14 cellular contexts compared by ENCODE assay signal in genomic region chr2:239253705-239254104, GRCh38.
DNase-seq lines count a peak whose midpoint lies in the region; ATAC-seq, FAIRE-seq and TF ChIP-seq lines count a peak whose summit lies in the region.
"Had no signal": no experiment of that assay in that cellular context is flagged by ENCODE, and none has a peak within 500 bp of the region (broad histone marks: within the 10 kb centered on the region; RNA-seq: fewer than 3 reads in every experiment).

No MANE protein-coding gene starts in this region.

- in situ Hi-C loops in GM12878 (cut with MboI), result no loop called here

- H3K4me1 ChIP-seq in BLaER1 (peaks cover 80% of the 10 kb centered on the region), GM12878 (ENCODE audit: control insufficient read depth, insufficient read depth, low read length) (peaks cover 18% of the 10 kb centered on the region)

- H3K27me3 Mint-ChIP-seq in nephron (ENCODE audit: low read depth), result no peaks in the 10 kb centered on the region
- H3K27me3 Mint-ChIP-seq in activated CD4-positive, alpha-beta memory T cell treated with anti-CD3 and anti-CD28 coated beads for 36 hours, result no peaks in the 10 kb centered on the region

- no peak for TF ChIP-seq POLR2A in GM12878 (IDR thresholded peaks at IDR 0.05; ENCODE audit: low read depth, low read length)

- no peaks in the 10 kb centered on the region for H3K79me2 ChIP-seq in GM12878 (ENCODE audit: control insufficient read depth, insufficient read depth, low read length)

- H4K20me1 ChIP-seq in BLaER1 (peaks cover 72% of the 10 kb centered on the region), GM12878 (ENCODE audit: control insufficient read depth, insufficient read depth) (no peaks in the 10 kb centered on the region; the same call in none of the 2 replicates)

- no peak for TF ChIP-seq CTCF in GM12878 (IDR thresholded peaks at IDR 0.05 in 2 of 3, conservative IDR thresholded peaks at IDR 0.05 in 1 of 3; ENCODE audit: control insufficient read depth in 2 of 3, extremely low read depth in 1 of 3, insufficient read depth in 1 of 3, low read depth in 3 of 3, low read length in 3 of 3)
- no peak for TF ChIP-seq CTCF in nephron (IDR thresholded peaks at IDR 0.05; ENCODE audit: unreplicated experiment in 3 of 3)

- ATAC-seq in GM21360 (IDR thresholded peaks at IDR 0.05; ENCODE audit: unreplicated experiment), result peak; percentile 33
- ATAC-seq in GM12878, result peak; percentile 43
- no peak for ATAC-seq in HG02870 (IDR thresholded peaks at IDR 0.05; ENCODE audit: unreplicated experiment)

- H2AFZ ChIP-seq in GM12878 (ENCODE audit: control insufficient read depth, low read depth, low read length), result no peak overlapping the region

- no TSS peak for BruUV-seq in GM12878 (replicated peaks; lab: Mats Ljungman, UMichigan)

- H3K4me2 ChIP-seq in BLaER1 (peak overlapping the region; percentile 86), GM12878 (ENCODE audit: control insufficient read depth, insufficient read depth) (peak overlapping the region; percentile 63; the same call in 1 of the 2 replicates)

- 38% methylated on average over 4 of the region's 4 CpGs for WGBS in GM12878 (ENCODE audit: insufficient coverage, insufficient replicate concordance, low lambda C conversion rate, missing lambda C conversion rate)

- TF ChIP-seq RAD21 in GM12878 (IDR thresholded peaks at IDR 0.05; ENCODE audit: insufficient read depth, low read depth, low read length), result no peak

- DNase-seq in GM12878 (ENCODE audit: low read depth, low spot score), result no peak
- no peak for DNase-seq in Kasumi-1 (lab: John Stamatoyannopoulos, UW)
- no peak for DNase-seq in activated CD4-positive, alpha-beta memory T cell treated with anti-CD3 and anti-CD28 coated beads for 36 hours
- no peak for DNase-seq in activated gamma-delta T cell (lab: John Stamatoyannopoulos, UW)
- DNase-seq: activated CD4-positive, alpha-beta T cell treated with anti-CD3 and anti-CD28 coated beads for 4 hours; activated naive CD4-positive, alpha-beta T cell; central memory CD4-positive, alpha-beta T cell; NCI-H146; NCI-H82 had no signal

- H3K4me1 Mint-ChIP-seq in nephron, result peaks cover 57% of the 10 kb centered on the region
- peaks cover 64% of the 10 kb centered on the region for H3K4me1 Mint-ChIP-seq in activated CD4-positive, alpha-beta memory T cell treated with anti-CD3 and anti-CD28 coated beads for 36 hours (ENCODE audit: low read depth)

- H3K27me3 ChIP-seq in BLaER1 (no peaks in the 10 kb centered on the region), GM12878 (replicated peaks in 1 of 2; ENCODE audit: control insufficient read depth in 2 of 2, insufficient read depth in 2 of 2, low read length in 1 of 2) (peaks cover 0 to 11% of the 10 kb centered on the region in 2 experiments; a peak in 2 of 4 replicates)

- no peak for FAIRE-seq in GM12878 (lab: Jason Lieb, UNC)

- H3K36me3 Mint-ChIP-seq in nephron (ENCODE audit: low read depth), result peaks cover 18% of the 10 kb centered on the region
- H3K36me3 Mint-ChIP-seq in activated CD4-positive, alpha-beta memory T cell treated with anti-CD3 and anti-CD28 coated beads for 36 hours, result peaks cover 13% of the 10 kb centered on the region

- intact Hi-C loops in GM12878 (cut with micrococcal nuclease; ENCODE audit: unreplicated experiment), result loop anchor here (10.0 kb wide), 1 partner anchor 109 kb away; no protein-coding TSS in a partner anchor
- intact Hi-C loops in activated CD4-positive, alpha-beta memory T cell treated with anti-CD3 and anti-CD28 coated beads for 36 hours (cut with micrococcal nuclease), result no loop called here

- peak overlapping the region; percentile 82 for H3K27ac ChIP-seq in BLaER1
- H3K27ac ChIP-seq in GM12878 (ENCODE audit: control insufficient read depth, insufficient read depth), result no peak overlapping the region
- H3K27ac ChIP-seq: SK-N-MC had no signal

- TF ChIP-seq EP300 in GM12878 (IDR thresholded peaks at IDR 0.05; ENCODE audit: borderline replicate concordance in 1 of 2, control insufficient read depth in 1 of 2, low read depth in 2 of 2, low read length in 2 of 2), result no peak

- H3K27ac Mint-ChIP-seq in nephron, result peak overlapping the region; percentile 37 to 50 (median 41)
- H3K27ac Mint-ChIP-seq in activated CD4-positive, alpha-beta memory T cell treated with anti-CD3 and anti-CD28 coated beads for 36 hours, result no peak overlapping the region

- SMC1A ChIA-PET in GM12878 (lab: Charles Lee; ENCODE audit: uncharacterized antibody, unreplicated experiment), result interaction anchor here (0.7 to 1.7 kb wide), 8 partner anchors 14 to 61 kb away, joined by 3 to 5 read pairs (median 3); no protein-coding TSS in a partner anchor

- H3K4me3 ChIP-seq in BLaER1 (peak overlapping the region; percentile 34; the same call in 1 of the 2 replicates), GM12878 (peak overlapping the region; percentile 16; the same call in 1 of the 2 replicates)

- H3K4me3 Mint-ChIP-seq in nephron, result no peak overlapping the region
- no peak overlapping the region for H3K4me3 Mint-ChIP-seq in activated CD4-positive, alpha-beta memory T cell treated with anti-CD3 and anti-CD28 coated beads for 36 hours

- RAD21 ChIA-PET in GM12878 (lab: Charles Lee; ENCODE audit: unreplicated experiment), result interaction anchor here (0.9 to 2.3 kb wide), 5 partner anchors 13 to 147 kb away, joined by 3 to 7 read pairs (median 5); partner anchors contain the start of gene HDAC4

- peaks cover 17% of the 10 kb centered on the region for H3K9me3 Mint-ChIP-seq in nephron
- H3K9me3 Mint-ChIP-seq in activated CD4-positive, alpha-beta memory T cell treated with anti-CD3 and anti-CD28 coated beads for 36 hours, result peaks cover 8% of the 10 kb centered on the region

- POLR2A ChIA-PET in GM12878 (lab: Charles Lee), result interaction anchor here (0.8 kb wide), 1 partner anchor 13 kb away, joined by 3 read pairs; no protein-coding TSS in a partner anchor
- POLR2A ChIA-PET in activated CD4-positive, alpha-beta memory T cell treated with anti-CD3 and anti-CD28 coated beads for 36 hours (lab: Charles Lee), result no interaction called here

- H3K9ac ChIP-seq in BLaER1 (peak overlapping the region; percentile 64; the same call in 1 of the 2 replicates), GM12878 (ENCODE audit: control insufficient read depth, insufficient read depth, low read length) (no peak overlapping the region)

- peaks cover 10% of the 10 kb centered on the region for H3K36me3 ChIP-seq in BLaER1
- no peaks in the 10 kb centered on the region for H3K36me3 ChIP-seq in GM12878 (ENCODE audit: control insufficient read depth in 2 of 2, insufficient read depth in 2 of 2, low read length in 1 of 2)

- H3K9me3 ChIP-seq in BLaER1 (peaks cover 17% of the 10 kb centered on the region), GM12878 (replicated peaks; ENCODE audit: control insufficient read depth, insufficient read depth, low read length) (peaks cover 4% of the 10 kb centered on the region; the same call in 2 of the 3 replicates)

- CTCF ChIA-PET in GM12878 (lab: Yijun Ruan, JAX), result interaction anchor here (0.8 to 2.2 kb wide), 5 partner anchors 14 to 144 kb away, joined by 3 to 6 read pairs (median 4); no protein-coding TSS in a partner anchor
- CTCF ChIA-PET in activated CD4-positive, alpha-beta memory T cell treated with anti-CD3 and anti-CD28 coated beads for 36 hours (lab: Charles Lee), result interaction anchor here (0.5 kb wide), 1 partner anchor 15 kb away, joined by 3 read pairs; no protein-coding TSS in a partner anchor

TF ChIP-seq in GM12878, 131 proteins besides CTCF, POLR2A, EP300 and RAD21:
- TF ChIP-seq PML (IDR thresholded peaks at IDR 0.05; ENCODE audit: low read length) (no peak), IKZF2 (IDR thresholded peaks at IDR 0.05) (peak in 1 of 2 experiments; percentile 1; a peak in 2 of 4 replicates), NBN (IDR thresholded peaks at IDR 0.05) (no peak), SIN3A (IDR thresholded peaks at IDR 0.05; ENCODE audit: low read depth, low read length) (no peak), PKNOX1 (IDR thresholded peaks at IDR 0.05) (no peak)
TF ChIP-seq in GM12878: peak in this region for 1.
